ENCODE assay signal across 8 cellular contexts in genomic region chr6:158031191-158031444, GRCh38. TPM values are rescaled to one million over a fixed set of nuclear protein-coding genes. Genes with fewer than 3 reads are reported as not detected.
DNase-seq lines count a peak whose midpoint lies in the region; ATAC-seq, FAIRE-seq and TF ChIP-seq lines count a peak whose summit lies in the region.

No MANE protein-coding gene starts in this region.

- TF ChIP-seq CTCF in adrenal gland (IDR thresholded peaks at IDR 0.05) (no peak), vagina (IDR thresholded peaks at IDR 0.05) (no peak), kidney (IDR thresholded peaks at IDR 0.05; ENCODE audit: borderline replicate concordance, extremely low read depth, insufficient read depth) (no peak)

- H3K27ac ChIP-seq in right cardiac atrium (ENCODE audit: low read length) = peak overlapping the region; percentile 70
- peak overlapping the region in 3 of 5 donors; percentile 30 to 80 (median 60) for H3K27ac ChIP-seq in adrenal gland
- peak overlapping the region; percentile 19 for H3K27ac ChIP-seq in muscle layer of duodenum (ENCODE audit: low read length)
- peak overlapping the region; percentile 79 for H3K27ac ChIP-seq in vagina
- no peak overlapping the region for H3K27ac ChIP-seq in kidney (ENCODE audit: low read depth in 2 of 2, low read length in 2 of 2)

- H3K9me3 ChIP-seq in right cardiac atrium (ENCODE audit: control insufficient read depth, low read length) (no peaks in the 10 kb centered on the region), adrenal gland (replicated peaks in 1 of 3) (no peaks in the 10 kb centered on the region), muscle layer of duodenum (ENCODE audit: control insufficient read depth in 1 of 2, low read length in 2 of 2) (no peaks in the 10 kb centered on the region), vagina (no peaks in the 10 kb centered on the region), kidney (ENCODE audit: control insufficient read depth in 1 of 2, low read length in 2 of 2) (no peaks in the 10 kb centered on the region)

- H3K4me3 ChIP-seq in right cardiac atrium (ENCODE audit: low read length) = no peak overlapping the region
- H3K4me3 ChIP-seq in adrenal gland = no peak overlapping the region
- no peak overlapping the region for H3K4me3 ChIP-seq in muscle layer of duodenum (ENCODE audit: low read depth in 1 of 2, low read length in 2 of 2)
- no peak overlapping the region for H3K4me3 ChIP-seq in vagina
- no peak overlapping the region for H3K4me3 ChIP-seq in kidney (ENCODE audit: low read length in 2 of 2)

- no peak overlapping the region for H3K9ac ChIP-seq in kidney (ENCODE audit: low read length in 2 of 2)

- ATAC-seq in right cardiac atrium = no peak
- ATAC-seq in Right ventricle myocardium inferior = no peak

- intact Hi-C loops in right cardiac atrium (cut with DNase I) (no loop called here), Right ventricle myocardium inferior (cut with DNase I) (no loop called here), adrenal gland (cut with DNase I) (no loop called here), vagina (cut with DNase I) (no loop called here), kidney (cut with DNase I) (no loop called here)

- no peak for FAIRE-seq in kidney (lab: Jason Lieb, UNC)

- no peak for TF ChIP-seq POLR2A in adrenal gland (IDR thresholded peaks at IDR 0.05)
- no peak for TF ChIP-seq POLR2A in vagina (IDR thresholded peaks at IDR 0.05)

- DNase-seq in right cardiac atrium = no peak
- no peak for DNase-seq in Right ventricle myocardium inferior (ENCODE audit: missing footprints)
- no peak for DNase-seq in adrenal gland
- DNase-seq in vagina (ENCODE audit: extremely low spot score in 2 of 2) = no peak
- DNase-seq in activated gamma-delta T cell (lab: John Stamatoyannopoulos, UW) = no peak
- DNase-seq in D341Med (ENCODE audit: low spot score) = no peak
- no peak for DNase-seq in kidney

- 59% methylated on average over 4 of the region's 4 CpGs for WGBS in right cardiac atrium
- WGBS in adrenal gland, 4 donors = 79 to 91% (median 84%) methylated on average over 4 of the region's 4 CpGs

- no peaks in the 10 kb centered on the region for H3K27me3 ChIP-seq in right cardiac atrium (ENCODE audit: control insufficient read depth, insufficient read depth)
- no peaks in the 10 kb centered on the region for H3K27me3 ChIP-seq in adrenal gland
- H3K27me3 ChIP-seq in muscle layer of duodenum (ENCODE audit: low read depth, low read length) = no peaks in the 10 kb centered on the region
- H3K27me3 ChIP-seq in vagina = no peaks in the 10 kb centered on the region

- H3K4me1 ChIP-seq in right cardiac atrium (ENCODE audit: control insufficient read depth, insufficient read depth, low read length) = peaks cover 34% of the 10 kb centered on the region
- H3K4me1 ChIP-seq in adrenal gland (replicated peaks in 1 of 2) = peaks cover 10 to 19% of the 10 kb centered on the region in 2 donors
- H3K4me1 ChIP-seq in muscle layer of duodenum (ENCODE audit: control insufficient read depth in 1 of 2, insufficient read depth in 2 of 2, low read length in 2 of 2) = peaks cover 20 to 45% of the 10 kb centered on the region in 2 donors
- peaks cover 42% of the 10 kb centered on the region for H3K4me1 ChIP-seq in vagina
- peaks cover 5 to 29% of the 10 kb centered on the region in 2 donors for H3K4me1 ChIP-seq in kidney (ENCODE audit: control insufficient read depth in 1 of 2, insufficient read depth in 1 of 2, low read depth in 1 of 2, low read length in 2 of 2)

- H3K36me3 ChIP-seq in adrenal gland (replicated peaks in 1 of 2) = no peaks in the 10 kb centered on the region
- H3K36me3 ChIP-seq in muscle layer of duodenum (ENCODE audit: control insufficient read depth in 1 of 2, insufficient read depth in 2 of 2, low read length in 2 of 2) = peaks cover 4 to 10% of the 10 kb centered on the region in 2 donors
- no peaks in the 10 kb centered on the region for H3K36me3 ChIP-seq in vagina
- no peaks in the 10 kb centered on the region for H3K36me3 ChIP-seq in kidney (ENCODE audit: control insufficient read depth in 1 of 2, insufficient read depth in 2 of 2, low read length in 2 of 2)

RNA-seq across cellular contexts. Expression of gene SYNJ2, which starts 49.5 kb away (rescaled TPM):
- total RNA-seq in right cardiac atrium (10 to 100 TPM; 13.4 to 26.3 (median 20.4) TPM), Right ventricle myocardium inferior (15.0 TPM), adrenal gland (10 to 100 TPM; 10.1 to 20.5 (median 16.1) TPM), vagina (8.3 TPM), kidney (15.8 TPM)
- polyA plus RNA-seq in right cardiac atrium (9.5 TPM), adrenal gland (1 to 10 TPM; 5.9 to 6.8 (median 6.6) TPM), kidney (ENCODE audit: insufficient read depth, low read depth, low replicate concordance) (1.7 TPM)

Comparison
In these comparisons a context has a peak if more than half of its experiments do, and no peak if none do; other contexts are left out.
1. H3K27ac ChIP-seq: peak in right cardiac atrium (single experiment), adrenal gland (3 of 5), muscle layer of duodenum (single experiment) and vagina (single experiment); none in kidney (0 of 2).